1 cellular context compared by ENCODE assay signal in genomic region chr7:112449902-112450806, GRCh38.
TF ChIP-seq lines count a peak whose summit lies in the region.

TSS of gene IFRD1 (plus strand) at chr7:112450460. CDS start at chr7:112450689, 229 bp downstream.

TF ChIP-seq in GM12878, 131 proteins besides CTCF, POLR2A, EP300 and RAD21 (continued from another document and continues in another):
- TF ChIP-seq CEBPZ (IDR thresholded peaks at IDR 0.05; ENCODE audit: low read depth, low read length) (no peak), SMAD1 (IDR thresholded peaks at IDR 0.05; ENCODE audit: low read depth, partially characterized antibody) (peak; percentile 91), ZNF217 (IDR thresholded peaks at IDR 0.05) (no peak), ETV6 (conservative IDR thresholded peaks at IDR 0.05 in 1 of 2, IDR thresholded peaks at IDR 0.05 in 1 of 2; ENCODE audit: borderline replicate concordance in 1 of 2, low read depth in 1 of 2) (no peak), RFX5 (IDR thresholded peaks at IDR 0.05; ENCODE audit: low read depth, low read length) (peak; percentile 83), RELA (IDR thresholded peaks at IDR 0.05; ENCODE audit: borderline replicate concordance, partially characterized antibody) (peak; percentile 37), BCLAF1 (IDR thresholded peaks at IDR 0.05) (no peak), RAD51 (IDR thresholded peaks at IDR 0.05) (no peak), ATF2 (IDR thresholded peaks at IDR 0.05; ENCODE audit: low read length) (no peak), ZNF622 (IDR thresholded peaks at IDR 0.05) (no peak), ZBTB4 (CRISPR knock-in tag; IDR thresholded peaks at IDR 0.05) (no peak), RCOR1 (conservative IDR thresholded peaks at IDR 0.05; ENCODE audit: low read depth, low read length) (no peak), NFXL1 (IDR thresholded peaks at IDR 0.05; ENCODE audit: borderline replicate concordance) (no peak), CHD1 (IDR thresholded peaks at IDR 0.05; ENCODE audit: low read depth, low read length) (0 out of 2 replicates have a peak, but pooled peaks have one; percentile 83), MLLT1 (IDR thresholded peaks at IDR 0.05) (peak; percentile 86), POU2F2 (IDR thresholded peaks at IDR 0.05; ENCODE audit: borderline replicate concordance, low read depth, low read length) (peak; percentile 94), SMAD5 (IDR thresholded peaks at IDR 0.05; ENCODE audit: low read depth) (peak; percentile 98), LARP7 (IDR thresholded peaks at IDR 0.05) (no peak), PAX5 (IDR thresholded peaks at IDR 0.05; ENCODE audit: borderline replicate concordance, low read depth, low read length) (0 out of 2 replicates have a peak, but pooled peaks have one; percentile 43), CBFB (IDR thresholded peaks at IDR 0.05; ENCODE audit: low read depth) (peak; percentile 86; the same call in 1 of the 2 replicates), ZBTB40 (IDR thresholded peaks at IDR 0.05; ENCODE audit: borderline replicate concordance) (peak; percentile 68; the same call in 1 of the 2 replicates), NR2F1 (conservative IDR thresholded peaks at IDR 0.05) (no peak), GABPA (IDR thresholded peaks at IDR 0.05; ENCODE audit: low read depth) (0 out of 2 replicates have a peak, but pooled peaks have one; percentile 42), POLR2AphosphoS5 (IDR thresholded peaks at IDR 0.05; ENCODE audit: low read length) (peak; percentile 100), JUNB (IDR thresholded peaks at IDR 0.05) (peak; percentile 28; the same call in 1 of the 2 replicates), HDAC6 (IDR thresholded peaks at IDR 0.05; ENCODE audit: unreplicated experiment) (peak; percentile 82), SUZ12 (IDR thresholded peaks at IDR 0.05; ENCODE audit: unreplicated experiment) (no peak), CBX5 (IDR thresholded peaks at IDR 0.05; ENCODE audit: low read depth) (no peak), SUPT20H (IDR thresholded peaks at IDR 0.05; ENCODE audit: borderline replicate concordance, control insufficient read depth, low read depth, low read length) (no peak), TARDBP (IDR thresholded peaks at IDR 0.05; ENCODE audit: borderline replicate concordance) (peak; percentile 64; the same call in 1 of the 2 replicates), NR2C2 (IDR thresholded peaks at IDR 0.05; ENCODE audit: borderline replicate concordance, control insufficient read depth, insufficient read length, low read depth) (no peak), ELK1 (IDR thresholded peaks at IDR 0.05; ENCODE audit: low read depth, low read length) (no peak), PML (IDR thresholded peaks at IDR 0.05; ENCODE audit: low read length) (peak; percentile 99), ATF7 (IDR thresholded peaks at IDR 0.05; ENCODE audit: low read depth) (peak; percentile 92), SMC3 (IDR thresholded peaks at IDR 0.05; ENCODE audit: borderline replicate concordance, low read length) (no peak), PKNOX1 (IDR thresholded peaks at IDR 0.05) (peak; percentile 45), SKIL (IDR thresholded peaks at IDR 0.05; ENCODE audit: low read depth, poor library complexity, severe bottlenecking) (no peak), SMARCA5 (IDR thresholded peaks at IDR 0.05) (peak; percentile 69), NRF1 (conservative IDR thresholded peaks at IDR 0.05; ENCODE audit: low read depth, low read length) (no peak)
